Comparison of ENCODE assay signal across 18 cellular contexts in genomic region chr13:43376596-43376995, GRCh38.
"Had no signal": no experiment of that assay in that cellular context is flagged by ENCODE, and none has a peak within 500 bp of the region (broad histone marks: within the 10 kb centered on the region; RNA-seq: fewer than 3 reads in every experiment).

No MANE protein-coding gene starts in this region.

- H3K4me1 Mint-ChIP-seq: endodermal cell, memory B cell, natural killer cell had no signal

- H3K9me3 Mint-ChIP-seq: type B pancreatic cell had no signal

- H3K27ac Mint-ChIP-seq: dendritic cell treated with granulocyte-macrophage colony-stimulating factor and Interleukin-4, amounts not matched to agents 40 ng/mL and 50 ng/mL, for 4 days; endodermal cell; memory B cell; natural killer cell; type B pancreatic cell had no signal

- H3K27me3 Mint-ChIP-seq: type B pancreatic cell had no signal

- ATAC-seq: esophagus mucosa; gastrocnemius medialis; natural killer cell; stimulated activated naive CD8-positive, alpha-beta T cell treated with anti-CD3 and anti-CD28 coated beads, Interleukin-15, Interleukin-2, amounts not matched to agents 100 U/mL and 50 U/mL, for 24 hours had no signal

- H3K4me3 Mint-ChIP-seq: dendritic cell treated with granulocyte-macrophage colony-stimulating factor and Interleukin-4, amounts not matched to agents 40 ng/mL and 50 ng/mL, for 4 days; endodermal cell; memory B cell; natural killer cell; type B pancreatic cell had no signal

- DNase-seq: effector CD8-positive, alpha-beta T cell; endodermal cell; gastrocnemius medialis; head of caudate nucleus; natural killer cell; occipital lobe; retina; right lobe of liver; stimulated activated CD4-positive, alpha-beta T cell treated with anti-CD3 and anti-CD28 coated beads, Interleukin-12 subunit alpha, Interleukin-12 subunit beta, amount 100 ng/mL, for 4 hours; stimulated activated CD4-positive, alpha-beta T cell treated with anti-CD3 and anti-CD28 coated beads, Interleukin-1b, Interleukin-23, amount 100 ng/mL, for 48 hours; stimulated activated CD4-positive, alpha-beta T cell treated with anti-CD3 and anti-CD28 coated beads, Interleukin-4, amount 100 ng/mL, for 1 hour; stimulated activated CD8-positive, alpha-beta memory T cell treated with anti-CD3 and anti-CD28 coated beads, Interleukin-4, amount 100 ng/mL, for 48 hours; stimulated activated naive CD8-positive, alpha-beta T cell treated with anti-CD3 and anti-CD28 coated beads, Interleukin-15, Interleukin-2, amounts not matched to agents 100 U/mL and 50 U/mL, for 24 hours; testis had no signal
